25 cellular contexts compared by ENCODE assay signal in the genomic region with DNA sequence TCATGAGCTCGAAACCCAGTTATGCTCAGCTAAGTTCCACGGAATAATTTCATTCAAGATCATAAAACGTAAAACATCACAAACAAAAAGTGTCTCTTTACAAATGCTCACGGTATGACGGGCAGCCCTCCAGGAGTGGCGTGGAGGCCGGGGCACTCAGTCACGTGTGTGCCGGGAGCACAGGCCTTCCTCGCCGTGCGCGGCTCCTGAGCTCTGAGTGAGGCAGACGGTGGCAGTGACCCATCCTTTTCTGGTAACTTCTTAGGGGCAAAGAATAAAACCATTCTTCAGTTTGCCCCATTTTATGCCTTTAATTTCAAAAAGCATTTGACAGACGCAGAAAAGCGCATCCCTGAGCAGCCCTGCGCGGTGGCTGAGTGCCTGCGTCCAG.
DNase-seq lines count a peak whose midpoint lies in the region; ATAC-seq and TF ChIP-seq lines count a peak whose summit lies in the region.
"Had no signal": no experiment of that assay in that cellular context is flagged by ENCODE, and none has a peak within 500 bp of the region (broad histone marks: within the 10 kb centered on the region; RNA-seq: fewer than 3 reads in every experiment).

No MANE protein-coding gene starts in this region.

- peaks cover 20% of the 10 kb centered on the region for H3K36me3 Mint-ChIP-seq in CD4-positive, alpha-beta T cell (ENCODE audit: low read depth)
- peaks cover 25% of the 10 kb centered on the region for H3K36me3 Mint-ChIP-seq in endothelial cell (ENCODE audit: low read depth, unreplicated experiment)
- H3K36me3 Mint-ChIP-seq: activated naive CD4-positive, alpha-beta T cell treated with anti-CD3 and anti-CD28 coated beads, Interleukin-2, amount 50 U/mL, for 24 hours had no signal

- POLR2A ChIA-PET in CD4-positive, alpha-beta T cell (lab: Charles Lee): no interaction called here

- no peak for DNase-seq in CD4-positive, alpha-beta T cell
- DNase-seq in endothelial cell (ENCODE audit: low spot score) (no peak), hepatocyte (ENCODE audit: low spot score) (no peak), osteoblast (ENCODE audit: insufficient read length, low spot score, missing footprints) (peak; percentile 50), MV-4-11 (lab: John Stamatoyannopoulos, UW) (no peak), retina (no peak)
- DNase-seq: activated CD4-positive, alpha-beta T cell treated with anti-CD3 and anti-CD28 coated beads, Interleukin-2, amount 50 U/mL, for 48 hours; activated CD8-positive, alpha-beta memory T cell treated with anti-CD3 and anti-CD28 coated beads, Interleukin-2, amount 50 U/mL, for 4 hours; KG1; MG63; NCI-H2029; NCI-H526; occipital lobe; Peyer's patch; SJCRH30; stimulated activated CD4-positive, alpha-beta T cell treated with anti-CD3 and anti-CD28 coated beads, Interleukin-2, amount 100 ng/mL, for 48 hours; T-cell had no signal

- peaks cover 21% of the 10 kb centered on the region for H3K4me1 ChIP-seq in hepatocyte (ENCODE audit: insufficient read depth)
- H3K4me1 ChIP-seq in osteoblast (ENCODE audit: insufficient read depth, low read length): no peaks in the 10 kb centered on the region
- H3K4me1 ChIP-seq: Peyer's patch, SJCRH30, uterus had no signal

- H4K20me1 ChIP-seq in hepatocyte (ENCODE audit: insufficient read depth, poor library complexity, severe bottlenecking) (peaks cover 7% of the 10 kb centered on the region), osteoblast (ENCODE audit: insufficient read depth, low read length) (peaks cover 2% of the 10 kb centered on the region)

- intact Hi-C loops in CD4-positive, alpha-beta T cell (cut with DNase I, micrococcal nuclease): no loop called here

- CTCF ChIA-PET in CD4-positive, alpha-beta T cell (lab: Charles Lee): no interaction called here

- no peak overlapping the region for H3K27ac ChIP-seq in CD4-positive, alpha-beta T cell (ENCODE audit: low read depth, low read length)
- H3K27ac ChIP-seq in hepatocyte: peak overlapping the region; percentile 65
- no peak overlapping the region for H3K27ac ChIP-seq in osteoblast (ENCODE audit: low read depth, low read length)
- H3K27ac ChIP-seq: Peyer's patch, SJCRH30, uterus had no signal

- H3K4me3 ChIP-seq in hepatocyte: no peak overlapping the region
- H3K4me3 ChIP-seq in osteoblast (ENCODE audit: insufficient read depth, low read length): no peak overlapping the region
- H3K4me3 ChIP-seq: MG63, Peyer's patch, SJCRH30, uterus had no signal

- H3K9me2 ChIP-seq in hepatocyte (replicated peaks; ENCODE audit: insufficient read depth): no peaks in the 10 kb centered on the region

- peaks cover 32% of the 10 kb centered on the region for H3K4me1 Mint-ChIP-seq in CD4-positive, alpha-beta T cell (ENCODE audit: low read depth)
- peaks cover 48% of the 10 kb centered on the region for H3K4me1 Mint-ChIP-seq in endothelial cell (ENCODE audit: unreplicated experiment)

- peaks cover 73% of the 10 kb centered on the region for H3K79me2 ChIP-seq in hepatocyte
- no peaks in the 10 kb centered on the region for H3K79me2 ChIP-seq in osteoblast (ENCODE audit: insufficient read depth, low read length)

- TF ChIP-seq CTCF in CD4-positive, alpha-beta T cell (IDR thresholded peaks at IDR 0.05): no peak
- no peak for TF ChIP-seq CTCF in endothelial cell (IDR thresholded peaks at IDR 0.05; ENCODE audit: unreplicated experiment)
- TF ChIP-seq CTCF in hepatocyte (IDR thresholded peaks at IDR 0.05; ENCODE audit: poor library complexity): no peak
- TF ChIP-seq CTCF in osteoblast (IDR thresholded peaks at IDR 0.05; ENCODE audit: extremely low read depth, low read depth, low read length): no peak

- 95% methylated on average over 19 of the region's 19 CpGs for WGBS in hepatocyte (ENCODE audit: low lambda C conversion rate, missing lambda C conversion rate)

- no peaks in the 10 kb centered on the region for H3K9me3 Mint-ChIP-seq in CD4-positive, alpha-beta T cell
- H3K9me3 Mint-ChIP-seq in endothelial cell (ENCODE audit: unreplicated experiment): no peaks in the 10 kb centered on the region
- H3K9me3 Mint-ChIP-seq: activated naive CD4-positive, alpha-beta T cell treated with anti-CD3 and anti-CD28 coated beads, Interleukin-2, amount 50 U/mL, for 24 hours; activated T-helper 17 cell treated with anti-CD3 and anti-CD28 coated beads, Interleukin-2, amount 50 U/mL, for 72 hours; central memory CD8-positive, alpha-beta T cell; T-cell had no signal

- H2AFZ ChIP-seq in hepatocyte: no peak overlapping the region
- no peak overlapping the region for H2AFZ ChIP-seq in osteoblast (ENCODE audit: low read length)

- H3K27me3 Mint-ChIP-seq in CD4-positive, alpha-beta T cell: no peaks in the 10 kb centered on the region
- peaks cover 22% of the 10 kb centered on the region for H3K27me3 Mint-ChIP-seq in endothelial cell (ENCODE audit: unreplicated experiment)
- H3K27me3 Mint-ChIP-seq: activated naive CD4-positive, alpha-beta T cell treated with anti-CD3 and anti-CD28 coated beads, Interleukin-2, amount 50 U/mL, for 24 hours; activated T-helper 17 cell treated with anti-CD3 and anti-CD28 coated beads, Interleukin-2, amount 50 U/mL, for 72 hours; central memory CD8-positive, alpha-beta T cell; T-cell had no signal

- H3K27ac Mint-ChIP-seq in CD4-positive, alpha-beta T cell: peak overlapping the region; percentile 17
- H3K27ac Mint-ChIP-seq in endothelial cell (ENCODE audit: unreplicated experiment): peak overlapping the region; percentile 58
- H3K27ac Mint-ChIP-seq: activated naive CD4-positive, alpha-beta T cell treated with anti-CD3 and anti-CD28 coated beads, Interleukin-2, amount 50 U/mL, for 24 hours; activated T-helper 17 cell treated with anti-CD3 and anti-CD28 coated beads, Interleukin-2, amount 50 U/mL, for 72 hours had no signal

- H3K4me2 ChIP-seq in hepatocyte (no peak overlapping the region), osteoblast (ENCODE audit: insufficient read depth, low read length) (no peak overlapping the region)

- H3K9me3 ChIP-seq in CD4-positive, alpha-beta T cell (ENCODE audit: control insufficient read depth, low read length): no peaks in the 10 kb centered on the region
- H3K9me3 ChIP-seq in hepatocyte (ENCODE audit: low read depth) (no peaks in the 10 kb centered on the region), osteoblast (ENCODE audit: low read depth, low read length) (no peaks in the 10 kb centered on the region)
- H3K9me3 ChIP-seq: MG63, Peyer's patch, SJCRH30, uterus had no signal

- ATAC-seq in CD4-positive, alpha-beta T cell (ENCODE audit: poor library complexity): no peak
- ATAC-seq in esophagus mucosa: no peak
- no peak for ATAC-seq in HG02970 (IDR thresholded peaks at IDR 0.05; ENCODE audit: low FRiP score, unreplicated experiment)
- ATAC-seq: activated CD4-positive, CD25-positive, alpha-beta regulatory T cell treated with anti-CD3 and anti-CD28 coated beads, Interleukin-2, amount 50 U/mL, for 24 hours; activated T-helper 17 cell treated with anti-CD3 and anti-CD28 coated beads, Interleukin-2, amount 50 U/mL, for 72 hours; HCT116; T-cell had no signal

- H3K4me3 Mint-ChIP-seq in CD4-positive, alpha-beta T cell: no peak overlapping the region
- H3K4me3 Mint-ChIP-seq in endothelial cell (ENCODE audit: unreplicated experiment): peak overlapping the region; percentile 76
- H3K4me3 Mint-ChIP-seq: activated naive CD4-positive, alpha-beta T cell treated with anti-CD3 and anti-CD28 coated beads, Interleukin-2, amount 50 U/mL, for 24 hours; activated T-helper 17 cell treated with anti-CD3 and anti-CD28 coated beads, Interleukin-2, amount 50 U/mL, for 72 hours; central memory CD8-positive, alpha-beta T cell; T-cell had no signal

- no peaks in the 10 kb centered on the region for H3K27me3 ChIP-seq in CD4-positive, alpha-beta T cell (ENCODE audit: control insufficient read depth, insufficient read depth, low read length)
- H3K27me3 ChIP-seq in hepatocyte (no peaks in the 10 kb centered on the region), osteoblast (ENCODE audit: insufficient read depth, low read length) (no peaks in the 10 kb centered on the region)
- H3K27me3 ChIP-seq: MG63, Peyer's patch, SJCRH30, uterus had no signal

- H3K36me3 ChIP-seq in hepatocyte (replicated peaks; ENCODE audit: insufficient read depth, low read depth) (no peaks in the 10 kb centered on the region), osteoblast (ENCODE audit: insufficient read depth, low read length) (no peaks in the 10 kb centered on the region)
- H3K36me3 ChIP-seq: MG63, Peyer's patch, SJCRH30, uterus had no signal
